In the genomic region with DNA sequence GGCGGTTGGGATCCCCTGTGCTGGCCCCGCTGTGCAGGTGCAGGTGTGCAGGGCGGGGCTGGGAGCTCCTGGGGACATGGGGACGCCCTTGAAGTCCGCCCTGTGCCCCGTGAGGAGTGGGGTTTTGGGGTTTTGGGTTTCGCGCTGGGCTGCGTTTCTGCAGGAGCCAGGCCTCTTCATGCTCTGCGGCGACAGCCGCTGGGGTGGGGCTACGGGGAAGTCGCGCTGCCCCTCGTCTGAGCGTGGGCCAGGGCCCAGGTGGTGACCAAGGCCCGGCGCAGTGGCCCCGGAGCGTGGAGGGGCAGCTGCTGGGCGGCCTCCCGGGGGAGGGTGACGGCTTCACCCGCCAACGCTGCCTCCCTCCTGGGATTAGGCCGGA, we compare ENCODE assay signal across 14 cellular contexts. TPM values are rescaled to one million over a fixed set of nuclear protein-coding genes. Genes with fewer than 3 reads are reported as not detected.
A peak's percentile ranks its signal among the peaks of the same experiment; 100 is the strongest.
DNase-seq lines count a peak whose midpoint lies in the region; ATAC-seq, FAIRE-seq and TF ChIP-seq lines count a peak whose summit lies in the region.
"Had no signal": no experiment of that assay in that cellular context is flagged by ENCODE, and none has a peak within 500 bp of the region (broad histone marks: within the 10 kb centered on the region; RNA-seq: fewer than 3 reads in every experiment).

No MANE protein-coding gene starts in this region.

- no peaks in the 10 kb centered on the region for H4K20me1 ChIP-seq in HepG2 (ENCODE audit: insufficient read depth, low read length)

- no peak overlapping the region for H3K4me2 ChIP-seq in HepG2 (ENCODE audit: low read depth, low read length)

- H3K27ac ChIP-seq in HUES64 (ENCODE audit: low read depth, low read length) (no peak overlapping the region), ectodermal cell (ENCODE audit: insufficient read depth, low read depth, low read length, poor library complexity, severe bottlenecking) (no peak overlapping the region), HepG2 (ENCODE audit: extremely low read length, insufficient read depth, low read length) (no peak overlapping the region), suprapubic skin (peak overlapping the region; percentile 77)

- intact Hi-C loops in HepG2 (cut with micrococcal nuclease; ENCODE audit: unreplicated experiment): no loop called here

- H3K4me1 ChIP-seq in HUES64 (ENCODE audit: insufficient read depth, low read length) (peaks cover 5% of the 10 kb centered on the region), ectodermal cell (ENCODE audit: control insufficient read depth, insufficient read depth, low read length) (peaks cover 8% of the 10 kb centered on the region), HepG2 (ENCODE audit: insufficient read depth, low read length) (no peaks in the 10 kb centered on the region), suprapubic skin (peaks cover 21% of the 10 kb centered on the region)

- peak overlapping the region; percentile 62 for H3K4me3 ChIP-seq in HUES64 (ENCODE audit: low read length)
- peak overlapping the region; percentile 46 for H3K4me3 ChIP-seq in ectodermal cell (ENCODE audit: insufficient read depth, low read depth, low read length)
- H3K4me3 ChIP-seq in HepG2 (replicated peaks in 1 of 3; ENCODE audit: insufficient read depth in 1 of 3, low read depth in 2 of 3, low read length in 3 of 3): no peak overlapping the region
- peak overlapping the region; percentile 48 for H3K4me3 ChIP-seq in suprapubic skin

- H3K36me3 ChIP-seq in HUES64 (ENCODE audit: insufficient read depth, low read length) (no peaks in the 10 kb centered on the region), ectodermal cell (ENCODE audit: control insufficient read depth, insufficient read depth, low read length) (no peaks in the 10 kb centered on the region), HepG2 (replicated peaks in 1 of 2; ENCODE audit: control insufficient read depth in 1 of 2, insufficient read depth in 2 of 2, low read length in 2 of 2) (no peaks in the 10 kb centered on the region), suprapubic skin (no peaks in the 10 kb centered on the region)

- no peaks in the 10 kb centered on the region for H3K9me3 ChIP-seq in HUES64 (ENCODE audit: insufficient read depth, low read depth, low read length)
- H3K9me3 ChIP-seq in ectodermal cell (ENCODE audit: control insufficient read depth, low read length): no peaks in the 10 kb centered on the region
- H3K9me3 ChIP-seq in HepG2 (ENCODE audit: low read length): peaks cover 8% of the 10 kb centered on the region; the same call in 1 of the 2 replicates
- no peaks in the 10 kb centered on the region for H3K9me3 ChIP-seq in suprapubic skin

- CTCF ChIA-PET in HepG2 (lab: Yijun Ruan, JAX; ENCODE audit: low intra/inter-chr PET ratio, low total read pairs): no interaction called here

- TF ChIP-seq POLR2A in HepG2 (IDR thresholded peaks at IDR 0.05; ENCODE audit: insufficient read depth in 1 of 2, low read depth in 2 of 2, low read length in 2 of 2): no peak
- no peak for TF ChIP-seq POLR2A in suprapubic skin (IDR thresholded peaks at IDR 0.05)

- 13% methylated on average over 27 of the region's 27 CpGs for WGBS in HUES64
- WGBS in ectodermal cell, 2 experiments: 15 to 17% methylated on average over 27 of the region's 27 CpGs
- WGBS in HepG2 (ENCODE audit: low lambda C conversion rate): no CpG with 5 or more reads among the region's 27 CpGs
- no CpG with 5 or more reads among the region's 27 CpGs for WGBS in suprapubic skin

- ATAC-seq in HepG2 (peak; percentile 59), HG03442 (IDR thresholded peaks at IDR 0.05; ENCODE audit: unreplicated experiment) (no peak)

- TF ChIP-seq CTCF in HepG2 (CRISPR knock-in tag; IDR thresholded peaks at IDR 0.05) (no peak), suprapubic skin (IDR thresholded peaks at IDR 0.05) (no peak)

- no peak for FAIRE-seq in HepG2 (lab: Jason Lieb, UNC)
- FAIRE-seq: colon had no signal

- BruUV-seq in HepG2 (replicated peaks; lab: Mats Ljungman, UMichigan): no TSS peak

- no peak overlapping the region for H2AFZ ChIP-seq in HepG2 (ENCODE audit: low read length)

- in situ Hi-C loops in HepG2 (cut with HindIII; ENCODE audit: extremely low pct_ligation_motif_present, low pct_unique_long_range_greater_than_20kb): no loop called here

- POLR2A ChIA-PET in HepG2 (lab: Yijun Ruan, JAX): no interaction called here

- no peak for TF ChIP-seq RAD21 in HepG2 (CRISPR knock-in tag; IDR thresholded peaks at IDR 0.05)

- H3K27me3 ChIP-seq in HUES64 (ENCODE audit: insufficient read depth, low read length) (peaks cover 36% of the 10 kb centered on the region), ectodermal cell (ENCODE audit: control insufficient read depth, insufficient read depth, low read length, poor library complexity, severe bottlenecking) (peaks cover 50% of the 10 kb centered on the region), HepG2 (ENCODE audit: control insufficient read depth in 1 of 2, insufficient read depth in 2 of 2, low read length in 2 of 2) (peaks cover 7 to 45% of the 10 kb centered on the region in 2 experiments), suprapubic skin (peaks cover 39% of the 10 kb centered on the region)

- DNase-seq in HepG2 (ENCODE audit: low spot score) (no peak), suprapubic skin (ENCODE audit: low spot score in 2 of 2) (peak in 1 of 2 donors; percentile 55), NCI-H82 (lab: John Stamatoyannopoulos, UW) (no peak), COR-L47 (lab: John Stamatoyannopoulos, UW) (no peak)
- DNase-seq: activated T-cell treated with anti-CD3 and anti-CD28 coated beads for 4 hours, GF-D8, kidney glomerular epithelial cell, NCI-H226, T-helper 2 cell had no signal

- H3K9ac ChIP-seq in HUES64 (ENCODE audit: low read depth, low read length) (no peak overlapping the region), HepG2 (ENCODE audit: insufficient read depth, low read depth, low read length) (no peak overlapping the region)

- TF ChIP-seq EP300 in HepG2 (IDR thresholded peaks at IDR 0.05; ENCODE audit: low read depth in 2 of 2, low read length in 2 of 2) (no peak), HepG2 (CRISPR knock-in tag; IDR thresholded peaks at IDR 0.05; ENCODE audit: borderline replicate concordance) (no peak), suprapubic skin (IDR thresholded peaks at IDR 0.05) (no peak)

- H3K79me2 ChIP-seq in HepG2 (ENCODE audit: insufficient read depth, low read length): no peaks in the 10 kb centered on the region

TF ChIP-seq in HepG2, 621 proteins besides CTCF, POLR2A, EP300 and RAD21 (continues in another document):
- TF ChIP-seq MLLT10 (CRISPR knock-in tag; IDR thresholded peaks at IDR 0.05): no peak
- TF ChIP-seq NFE2L1 (CRISPR knock-in tag; IDR thresholded peaks at IDR 0.05; ENCODE audit: borderline replicate concordance): no peak
- TF ChIP-seq, protein P1, sequence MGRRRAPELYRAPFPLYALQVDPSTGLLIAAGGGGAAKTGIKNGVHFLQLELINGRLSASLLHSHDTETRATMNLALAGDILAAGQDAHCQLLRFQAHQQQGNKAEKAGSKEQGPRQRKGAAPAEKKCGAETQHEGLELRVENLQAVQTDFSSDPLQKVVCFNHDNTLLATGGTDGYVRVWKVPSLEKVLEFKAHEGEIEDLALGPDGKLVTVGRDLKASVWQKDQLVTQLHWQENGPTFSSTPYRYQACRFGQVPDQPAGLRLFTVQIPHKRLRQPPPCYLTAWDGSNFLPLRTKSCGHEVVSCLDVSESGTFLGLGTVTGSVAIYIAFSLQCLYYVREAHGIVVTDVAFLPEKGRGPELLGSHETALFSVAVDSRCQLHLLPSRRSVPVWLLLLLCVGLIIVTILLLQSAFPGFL (CRISPR knock-in tag; IDR thresholded peaks at IDR 0.05): no peak
- no peak for TF ChIP-seq SNAPC2 (CRISPR knock-in tag; IDR thresholded peaks at IDR 0.05)
- no peak for TF ChIP-seq ZNF781 (CRISPR knock-in tag; IDR thresholded peaks at IDR 0.05; ENCODE audit: borderline replicate concordance, not compliant biosample characterization)
- TF ChIP-seq ARNTL (CRISPR knock-in tag; IDR thresholded peaks at IDR 0.05): no peak
- TF ChIP-seq ZNF33B (CRISPR knock-in tag; IDR thresholded peaks at IDR 0.05): no peak
- TF ChIP-seq REL (CRISPR knock-in tag; conservative IDR thresholded peaks at IDR 0.05): no peak
- TF ChIP-seq ZNF83 (CRISPR knock-in tag; IDR thresholded peaks at IDR 0.05; ENCODE audit: borderline replicate concordance): no peak
- no peak for TF ChIP-seq ZSCAN21 (CRISPR knock-in tag; IDR thresholded peaks at IDR 0.05; ENCODE audit: borderline replicate concordance)

RNA-seq across cellular contexts. Expression of a gene that starts 47.8 kb away (rescaled TPM):
- polyA plus RNA-seq in HUES64 (2013, experiment 1 of 2): 0.75 TPM
- 0.32 TPM for polyA plus RNA-seq in HUES64 (2013, experiment 2 of 2)
- not detected for polyA plus RNA-seq in ectodermal cell (2013, experiment 1 of 4)
- polyA plus RNA-seq in ectodermal cell (2013, experiment 2 of 4): 0.14 TPM
- 0.16 TPM for polyA plus RNA-seq in ectodermal cell (2013, experiment 3 of 4)
- polyA plus RNA-seq in ectodermal cell (2013, experiment 4 of 4): 0.24 TPM
- total RNA-seq in HepG2 (2016; rRNA removed; fragmentation: Illumina TruSeq; extraction: Trizol) (not detected in 2 replicates), suprapubic skin (10 to 100 TPM; 20.3 to 45.9 (median 33.5) TPM)
- total RNA-seq in HepG2 (2016; cell fraction: cytosol; rRNA removed; fragmentation: Illumina TruSeq; extraction: Trizol; ENCODE audit: low read depth): not detected in 2 replicates
- total RNA-seq in HepG2 (2016; cell fraction: insoluble cytoplasmic fraction; rRNA removed; fragmentation: Illumina TruSeq; extraction: Trizol): not detected in 2 replicates
- not detected in 2 replicates for total RNA-seq in HepG2 (2016; cell fraction: membrane; rRNA removed; fragmentation: Illumina TruSeq; extraction: Trizol)
- total RNA-seq in HepG2 (2016; cell fraction: nucleus; rRNA removed; fragmentation: Illumina TruSeq; extraction: Trizol): not detected in 2 replicates
- not detected in 2 replicates for polyA plus RNA-seq in HepG2 (2011; rRNA removed)
- not detected in 2 replicates for polyA plus RNA-seq in HepG2 (2011; cell fraction: cytosol; rRNA removed)
- not detected in 2 replicates for polyA plus RNA-seq in HepG2 (2011; cell fraction: nucleus; rRNA removed)
- polyA plus RNA-seq in HepG2 (2012): not detected in 2 replicates
- not detected in 2 replicates for polyA plus RNA-seq in HepG2 (2016; cell fraction: cytosol; fragmentation: Illumina TruSeq; extraction: Trizol; ENCODE audit: low read depth)
- not detected in 2 replicates for polyA plus RNA-seq in HepG2 (2016; cell fraction: insoluble cytoplasmic fraction; fragmentation: Illumina TruSeq; extraction: Trizol; ENCODE audit: low read depth)
- not detected in 2 replicates for polyA plus RNA-seq in HepG2 (2016; cell fraction: membrane; fragmentation: Illumina TruSeq; extraction: Trizol; ENCODE audit: low read depth)
- polyA plus RNA-seq in HepG2 (2016; cell fraction: nucleus; fragmentation: Illumina TruSeq; extraction: Trizol; ENCODE audit: insufficient read depth, low read depth): not detected in 2 replicates
- polyA minus RNA-seq in HepG2 (2011; rRNA and poly(A)+ RNA removed; ENCODE audit: low replicate concordance): 0.09 TPM in 1 of 2 replicates, not detected in the other
- not detected in 2 replicates for polyA minus RNA-seq in HepG2 (2011; cell fraction: cytosol; rRNA and poly(A)+ RNA removed)
- polyA minus RNA-seq in HepG2 (2011; cell fraction: nucleus; rRNA and poly(A)+ RNA removed): not detected in 2 replicates
- polyA plus RNA-seq: IgD-negative memory B cell had no signal

Comparison
In these comparisons a context has a peak if more than half of its experiments do, and no peak if none do; other contexts are left out.
1. H3K4me3 ChIP-seq: peak in HUES64 (single experiment), ectodermal cell (single experiment) and suprapubic skin (single experiment); none in HepG2 (0 of 3).
2. RNA of a gene that starts 47.8 kb away (total RNA-seq): 20.3 to 45.9 TPM in suprapubic skin; not detected in HepG2; every median in the first group is over 10 times any median in the second.